16 cellular contexts compared by ENCODE assay signal in genomic region chr5:33938507-33938796, GRCh38. TPM values are rescaled to one million over a fixed set of nuclear protein-coding genes. Genes with fewer than 3 reads are reported as not detected.
A peak's percentile ranks its signal among the peaks of the same experiment; 100 is the strongest.
DNase-seq lines count a peak whose midpoint lies in the region; ATAC-seq and TF ChIP-seq lines count a peak whose summit lies in the region.
"Had no signal": no experiment of that assay in that cellular context is flagged by ENCODE, and none has a peak within 500 bp of the region (broad histone marks: within the 10 kb centered on the region; RNA-seq: fewer than 3 reads in every experiment).

No MANE protein-coding gene starts in this region.

- ATAC-seq in Right ventricle myocardium inferior = no peak
- ATAC-seq in GM18505 (IDR thresholded peaks at IDR 0.05; ENCODE audit: unreplicated experiment) = no peak
- ATAC-seq: CD8-positive, alpha-beta T cell had no signal

- intact Hi-C loops in Right ventricle myocardium inferior (cut with DNase I) = no loop called here

- no peak for TF ChIP-seq POLR2A in GM18505 (IDR thresholded peaks at IDR 0.05; ENCODE audit: borderline replicate concordance, extremely low read depth, insufficient read depth, insufficient read length)

- peak; percentile 26 for DNase-seq in NCI-H748 (lab: John Stamatoyannopoulos, UW; ENCODE audit: unreplicated experiment)
- DNase-seq in NCI-H748 treated with DMSO at 0.1 percent for 48 hours (lab: John Stamatoyannopoulos, UW) = no peak
- DNase-seq in D341Med (ENCODE audit: low spot score) = peak; percentile 21
- peak; percentile 43 for DNase-seq in retina
- DNase-seq in NK-92 treated with Interleukin-12 subunit alpha and Interleukin-12 subunit beta, amount 100 ng/mL, for 24 hours (lab: John Stamatoyannopoulos, UW) = no peak
- DNase-seq in Right ventricle myocardium inferior (ENCODE audit: missing footprints) = no peak
- DNase-seq: 8988T; AML-193; Caco-2; CD4-positive, alpha-beta T cell; CD8-positive, alpha-beta T cell; DMS79 treated with DMSO at 0.1 percent for 48 hours; GF-D8 had no signal

RNA-seq across cellular contexts. Expression of gene RXFP3, which starts 2.3 kb away (rescaled TPM):
- total RNA-seq in Right ventricle myocardium inferior = not detected
- total RNA-seq: A673; B cell; Caco-2; CD4-positive, alpha-beta T cell; CD8-positive, alpha-beta T cell had no signal

RNA-seq across cellular contexts. Expression of gene SLC45A2, which starts 46.0 kb away (rescaled TPM):
- total RNA-seq in Right ventricle myocardium inferior = not detected
- total RNA-seq: B cell; CD4-positive, alpha-beta T cell; CD8-positive, alpha-beta T cell had no signal

RNA-seq across cellular contexts. Expression of gene ADAMTS12, which starts 46.7 kb away (rescaled TPM):
- 2.1 TPM for total RNA-seq in Right ventricle myocardium inferior
- total RNA-seq: B cell; Caco-2; CD8-positive, alpha-beta T cell had no signal

Comparison
In these comparisons a context has a peak if more than half of its experiments do, and no peak if none do; other contexts are left out.
1. DNase-seq: peak in NCI-H748 (single experiment), D341Med (single experiment) and retina (single experiment); none in NCI-H748 treated with DMSO at 0.1 percent for 48 hours (single experiment), NK-92 treated with Interleukin-12 subunit alpha and Interleukin-12 subunit beta, amount 100 ng/mL, for 24 hours (single experiment) and Right ventricle myocardium inferior (single experiment).